Comparison of ENCODE assay signal across 19 cellular contexts in genomic region chr13:110391273-110391672, GRCh38.
A peak's percentile ranks its signal among the peaks of the same experiment; 100 is the strongest.
DNase-seq lines count a peak whose midpoint lies in the region; ATAC-seq and TF ChIP-seq lines count a peak whose summit lies in the region.
"Had no signal": no experiment of that assay in that cellular context is flagged by ENCODE, and none has a peak within 500 bp of the region (broad histone marks: within the 10 kb centered on the region; RNA-seq: fewer than 3 reads in every experiment).

No MANE protein-coding gene starts in this region.

- ATAC-seq in HG02623 (IDR thresholded peaks at IDR 0.05; ENCODE audit: unreplicated experiment): no peak
- ATAC-seq: activated CD8-positive, alpha-beta memory T cell treated with anti-CD3 and anti-CD28 coated beads, Interleukin-2, amount 10 ng/mL, durations not matched to agents 7 days and 5 days; body of pancreas; lower lobe of right lung had no signal

- H3K9ac ChIP-seq in adipocyte (ENCODE audit: low read length): no peak overlapping the region

- intact Hi-C loops in Caco-2 (cut with micrococcal nuclease; ENCODE audit: unreplicated experiment): no loop called here
- intact Hi-C loops in sigmoid colon (cut with DNase I): no loop called here
- intact Hi-C loops in CD4-positive, alpha-beta memory T cell (cut with micrococcal nuclease): no loop called here

- WGBS in sigmoid colon, 2 donors: 84 to 95% methylated on average over 6 of the region's 6 CpGs

- no TSS peak for BruUV-seq in Caco-2 (replicated peaks; lab: Mats Ljungman, UMichigan)

- H3K27ac Mint-ChIP-seq in Caco-2 (ENCODE audit: unreplicated experiment): peak overlapping the region; percentile 39
- H3K27ac Mint-ChIP-seq in CD4-positive, alpha-beta memory T cell: no peak overlapping the region
- H3K27ac Mint-ChIP-seq: activated CD8-positive, alpha-beta memory T cell treated with anti-CD3 and anti-CD28 coated beads, Interleukin-2, amount 10 ng/mL, durations not matched to agents 7 days and 5 days; IgD-negative memory B cell had no signal

- no peak overlapping the region for H3K4me3 ChIP-seq in Caco-2 (ENCODE audit: low read depth, low read length)
- no peak overlapping the region for H3K4me3 ChIP-seq in adipocyte (ENCODE audit: low read length)
- H3K4me3 ChIP-seq in sigmoid colon: no peak overlapping the region
- no peak overlapping the region for H3K4me3 ChIP-seq in CD4-positive, alpha-beta memory T cell (ENCODE audit: low read length in 2 of 2)
- H3K4me3 ChIP-seq: body of pancreas, lower lobe of right lung had no signal

- H3K36me3 ChIP-seq in Caco-2 (ENCODE audit: control insufficient read depth, insufficient read depth, low read length): no peaks in the 10 kb centered on the region
- H3K36me3 ChIP-seq in adipocyte (ENCODE audit: control insufficient read depth, insufficient read depth, low read length, severe bottlenecking): peaks cover 42% of the 10 kb centered on the region
- H3K36me3 ChIP-seq in sigmoid colon: no peaks in the 10 kb centered on the region
- H3K36me3 ChIP-seq in CD4-positive, alpha-beta memory T cell (ENCODE audit: insufficient read depth, low read length): no peaks in the 10 kb centered on the region
- H3K36me3 ChIP-seq: lower lobe of right lung had no signal

- H3K27me3 ChIP-seq in Caco-2 (replicated peaks; ENCODE audit: control insufficient read depth, insufficient read depth, low read length) (no peaks in the 10 kb centered on the region), adipocyte (replicated peaks; ENCODE audit: control insufficient read depth, insufficient read depth, low read length) (no peaks in the 10 kb centered on the region), sigmoid colon (no peaks in the 10 kb centered on the region)
- H3K27me3 ChIP-seq in CD4-positive, alpha-beta memory T cell (ENCODE audit: insufficient read depth, low read length): no peaks in the 10 kb centered on the region
- H3K27me3 ChIP-seq: body of pancreas had no signal

- H3K27me3 Mint-ChIP-seq in Caco-2 (ENCODE audit: insufficient read depth, unreplicated experiment): no peaks in the 10 kb centered on the region
- peaks cover 25 to 28% of the 10 kb centered on the region in 2 donors for H3K27me3 Mint-ChIP-seq in CD4-positive, alpha-beta memory T cell

- peaks cover 20% of the 10 kb centered on the region for H3K9me3 ChIP-seq in Caco-2
- no peaks in the 10 kb centered on the region for H3K9me3 ChIP-seq in adipocyte (ENCODE audit: control insufficient read depth, low read length)
- H3K9me3 ChIP-seq in sigmoid colon: no peaks in the 10 kb centered on the region
- no peaks in the 10 kb centered on the region for H3K9me3 ChIP-seq in CD4-positive, alpha-beta memory T cell (ENCODE audit: control insufficient read depth in 1 of 2, low read length in 2 of 2)
- H3K9me3 ChIP-seq: body of pancreas, lower lobe of right lung had no signal

- CTCF ChIA-PET in Caco-2 (lab: Charles Lee): no interaction called here
- CTCF ChIA-PET in CD4-positive, alpha-beta memory T cell (lab: Charles Lee; ENCODE audit: partially characterized antibody): no interaction called here

- H3K9me3 Mint-ChIP-seq in Caco-2 (ENCODE audit: unreplicated experiment): peaks cover 12% of the 10 kb centered on the region
- peaks cover 0 to 3% (median 0%) of the 10 kb centered on the region in 8 donors for H3K9me3 Mint-ChIP-seq in CD4-positive, alpha-beta memory T cell

- H3K36me3 Mint-ChIP-seq in Caco-2 (ENCODE audit: insufficient read depth, unreplicated experiment): no peaks in the 10 kb centered on the region
- H3K36me3 Mint-ChIP-seq in CD4-positive, alpha-beta memory T cell: no peaks in the 10 kb centered on the region
- H3K36me3 Mint-ChIP-seq: IgD-negative memory B cell had no signal

- peaks cover 17% of the 10 kb centered on the region for H3K4me1 ChIP-seq in Caco-2
- H3K4me1 ChIP-seq in adipocyte (ENCODE audit: control insufficient read depth, insufficient read depth, low read length): peaks cover 40% of the 10 kb centered on the region
- H3K4me1 ChIP-seq in sigmoid colon: peaks cover 0 to 79% (median 74%) of the 10 kb centered on the region in 4 donors
- no peaks in the 10 kb centered on the region for H3K4me1 ChIP-seq in CD4-positive, alpha-beta memory T cell (ENCODE audit: insufficient read depth, low read length)
- H3K4me1 ChIP-seq: body of pancreas had no signal

- no peak for TF ChIP-seq EP300 in sigmoid colon (IDR thresholded peaks at IDR 0.05)

- TF ChIP-seq CTCF in Caco-2 (IDR thresholded peaks at IDR 0.05; ENCODE audit: insufficient read depth in 1 of 2, low read depth in 1 of 2, low read length in 1 of 2, severe bottlenecking in 1 of 2, unreplicated experiment in 1 of 2) (no peak), sigmoid colon (IDR thresholded peaks at IDR 0.05) (no peak)

- peak overlapping the region; percentile 90 to 96 (median 93) for H3K27ac ChIP-seq in sigmoid colon
- no peak overlapping the region for H3K27ac ChIP-seq in CD4-positive, alpha-beta memory T cell (ENCODE audit: low read depth, low read length)
- H3K27ac ChIP-seq: body of pancreas, lower lobe of right lung, RWPE1 had no signal

- POLR2A ChIA-PET in Caco-2 (lab: Charles Lee): no interaction called here
- POLR2A ChIA-PET in CD4-positive, alpha-beta memory T cell (lab: Charles Lee; ENCODE audit: partially characterized antibody): no interaction called here

- no peak for DNase-seq in Caco-2
- DNase-seq in adipocyte (ENCODE audit: low read depth): peak; percentile 59
- DNase-seq in foreskin melanocyte: peak; percentile 35
- no peak for DNase-seq in sigmoid colon
- DNase-seq in NCI-H82 treated with DMSO at 0.1 percent for 48 hours (lab: John Stamatoyannopoulos, UW; ENCODE audit: unreplicated experiment): no peak
- no peak for DNase-seq in GM19240 (ENCODE audit: insufficient read length, low spot score)
- DNase-seq in CD4-positive, alpha-beta memory T cell: no peak
- DNase-seq: activated CD8-positive, alpha-beta memory T cell treated with anti-CD3 and anti-CD28 coated beads, Interleukin-2, amount 10 ng/mL, durations not matched to agents 7 days and 5 days; activated gamma-delta T cell; body of pancreas; Calu3; lower lobe of right lung; NCI-H748 treated with DMSO at 0.1 percent for 48 hours; small intestine; stimulated activated naive CD4-positive, alpha-beta T cell treated with Interleukin-2 at 50 U/mL for 16 hours; T-helper 2 cell had no signal

- H3K4me1 Mint-ChIP-seq in Caco-2 (ENCODE audit: low read depth, unreplicated experiment): peaks cover 10% of the 10 kb centered on the region
- peaks cover 0 to 13% (median 5%) of the 10 kb centered on the region in 4 donors for H3K4me1 Mint-ChIP-seq in CD4-positive, alpha-beta memory T cell

- H3K4me3 Mint-ChIP-seq in Caco-2 (ENCODE audit: unreplicated experiment): no peak overlapping the region
- H3K4me3 Mint-ChIP-seq in CD4-positive, alpha-beta memory T cell: no peak overlapping the region
- H3K4me3 Mint-ChIP-seq: activated CD8-positive, alpha-beta memory T cell treated with anti-CD3 and anti-CD28 coated beads, Interleukin-2, amount 10 ng/mL, durations not matched to agents 7 days and 5 days had no signal

- TF ChIP-seq POLR2A in sigmoid colon (IDR thresholded peaks at IDR 0.05): no peak

Comparison
In these comparisons a context has a peak if more than half of its experiments do, and no peak if none do; other contexts are left out.
1. DNase-seq: peak in adipocyte (single experiment) and foreskin melanocyte (single experiment); none in Caco-2 (0 of 2), sigmoid colon (single experiment), NCI-H82 treated with DMSO at 0.1 percent for 48 hours (single experiment), GM19240 (single experiment) and CD4-positive, alpha-beta memory T cell (0 of 5).